ENCODE assay signal across 8 cellular contexts in the genomic region with DNA sequence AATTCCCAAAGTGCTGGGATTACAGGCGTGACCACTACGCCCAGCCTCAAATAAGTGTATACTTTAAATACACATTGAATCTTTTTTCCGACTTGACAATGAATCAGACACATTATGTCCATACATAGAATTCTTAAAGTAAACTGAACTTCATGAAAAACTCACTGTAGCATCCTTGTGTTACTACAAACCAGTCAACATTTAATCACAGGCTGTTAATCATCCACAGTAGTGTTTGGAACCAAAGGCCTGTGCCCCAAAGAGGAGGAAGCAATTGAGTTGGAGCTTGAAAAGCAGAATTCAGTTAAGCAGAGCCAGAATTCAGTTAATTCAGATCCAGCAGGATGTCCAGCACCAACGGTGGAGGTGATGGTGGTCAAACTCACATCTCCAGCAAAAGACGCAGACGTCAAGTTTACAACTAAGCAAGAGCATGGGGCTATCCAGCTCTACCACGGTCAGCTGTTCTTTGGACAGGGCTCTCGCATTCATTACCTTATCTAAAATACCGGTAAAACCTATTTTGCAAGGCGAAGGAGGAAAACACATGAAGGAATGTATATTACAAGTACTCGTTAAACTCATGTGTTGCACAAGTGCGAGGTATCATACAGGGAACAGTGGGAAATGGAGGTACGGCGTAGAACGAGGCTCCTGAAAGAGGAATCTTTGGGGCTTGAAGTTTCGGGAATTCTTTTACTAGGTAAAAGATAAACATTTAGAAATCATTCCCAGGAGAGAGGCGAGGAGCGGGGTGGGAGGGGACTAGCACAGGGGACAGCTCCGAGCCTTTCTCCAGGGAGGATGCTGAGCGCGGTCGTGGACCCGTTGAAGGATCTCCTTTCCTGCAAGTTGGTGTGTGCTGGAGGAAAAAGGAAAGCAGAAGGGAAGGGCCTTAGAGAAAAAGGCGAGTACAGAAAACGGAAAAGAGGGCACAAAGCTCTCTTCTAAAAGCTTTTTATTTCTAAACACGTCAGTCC. TPM values are rescaled to one million over a fixed set of nuclear protein-coding genes. Genes with fewer than 3 reads are reported as not detected.
A peak's percentile ranks its signal among the peaks of the same experiment; 100 is the strongest.
DNase-seq lines count a peak whose midpoint lies in the region; ATAC-seq, FAIRE-seq and TF ChIP-seq lines count a peak whose summit lies in the region.

No MANE protein-coding gene starts in this region.

- no peak for TF ChIP-seq POLR2A in prostate gland (IDR thresholded peaks at IDR 0.05)

- no peaks in the 10 kb centered on the region for H3K27me3 ChIP-seq in HUES64 (ENCODE audit: insufficient read depth, low read length)
- no peaks in the 10 kb centered on the region for H3K27me3 ChIP-seq in heart right ventricle
- H3K27me3 ChIP-seq in prostate gland (replicated peaks; ENCODE audit: insufficient read depth) = no peaks in the 10 kb centered on the region

- intact Hi-C loops in heart right ventricle (cut with DNase I) = loop anchor here in 4 of 10 donors (2.0 to 10.0 kb wide), 3 partner anchors 61 to 113 kb away; a partner anchor contains a TSS
- intact Hi-C loops in prostate gland (cut with DNase I) = loop anchor here (5.0 kb wide), 1 partner anchor 59 kb away; a partner anchor contains a TSS

- WGBS in HUES64 = 24% methylated on average over 26 of the region's 26 CpGs
- WGBS in heart right ventricle, 2 donors = 24% methylated on average over 26 of the region's 26 CpGs
- WGBS in prostate gland = 13% methylated on average over 26 of the region's 26 CpGs

- H3K4me3 ChIP-seq in HUES64 (ENCODE audit: low read length) (peak overlapping the region; percentile 92), heart right ventricle (peak overlapping the region; percentile 89 to 98 (median 96)), prostate gland (peak overlapping the region; percentile 69 to 88)

- peak overlapping the region; percentile 72 for H3K9ac ChIP-seq in HUES64 (ENCODE audit: low read depth, low read length)

- no peak for ATAC-seq in activated CD8-positive, alpha-beta T cell treated with anti-CD3 and anti-CD28 coated beads, Interleukin-2, amount 10 ng/mL, durations not matched to agents 7 days and 5 days
- ATAC-seq in heart right ventricle (no peak), HG03342 (IDR thresholded peaks at IDR 0.05; ENCODE audit: unreplicated experiment) (no peak)

- peak; percentile 32 for FAIRE-seq in D721Med (lab: Jason Lieb, UNC)

- peak overlapping the region; percentile 95 for H3K27ac Mint-ChIP-seq in activated CD8-positive, alpha-beta T cell treated with anti-CD3 and anti-CD28 coated beads, Interleukin-2, amount 10 ng/mL, durations not matched to agents 7 days and 5 days

- H3K27me3 Mint-ChIP-seq in activated CD8-positive, alpha-beta T cell treated with anti-CD3 and anti-CD28 coated beads, Interleukin-2, amount 10 ng/mL, durations not matched to agents 7 days and 5 days (ENCODE audit: low read depth) = no peaks in the 10 kb centered on the region

- peak overlapping the region; percentile 94 for H3K4me3 Mint-ChIP-seq in activated CD8-positive, alpha-beta T cell treated with anti-CD3 and anti-CD28 coated beads, Interleukin-2, amount 10 ng/mL, durations not matched to agents 7 days and 5 days

- peaks cover 46% of the 10 kb centered on the region for H3K4me1 Mint-ChIP-seq in activated CD8-positive, alpha-beta T cell treated with anti-CD3 and anti-CD28 coated beads, Interleukin-2, amount 10 ng/mL, durations not matched to agents 7 days and 5 days (ENCODE audit: low read depth)

- H3K9me3 Mint-ChIP-seq in activated CD8-positive, alpha-beta T cell treated with anti-CD3 and anti-CD28 coated beads, Interleukin-2, amount 10 ng/mL, durations not matched to agents 7 days and 5 days (ENCODE audit: insufficient read depth) = no peaks in the 10 kb centered on the region

- DNase-seq in D721Med (ENCODE audit: insufficient read length, low spot score) (no peak), heart right ventricle (peak in 1 of 2 donors; percentile 14), prostate gland (ENCODE audit: low spot score) (peak; percentile 34), DMS114 treated with DMSO at 0.1 percent for 48 hours (lab: John Stamatoyannopoulos, UW; ENCODE audit: unreplicated experiment) (no peak), HUDEP-2 (lab: John Stamatoyannopoulos, UW; ENCODE audit: unreplicated experiment in 76 of 76) (no peak)
- no peak for DNase-seq in activated CD8-positive, alpha-beta T cell treated with anti-CD3 and anti-CD28 coated beads, Interleukin-2, amount 10 ng/mL, durations not matched to agents 7 days and 5 days

- no peak for TF ChIP-seq CTCF in D721Med (IDR thresholded peaks at IDR 0.05; ENCODE audit: insufficient read depth, missing control alignments)
- TF ChIP-seq CTCF in heart right ventricle (IDR thresholded peaks at IDR 0.05) = no peak
- no peak for TF ChIP-seq CTCF in prostate gland (IDR thresholded peaks at IDR 0.05)

- H3K27ac ChIP-seq in HUES64 (ENCODE audit: low read depth, low read length) (no peak overlapping the region), heart right ventricle (peak overlapping the region in 7 of 10 donors; percentile 91 to 100 (median 99)), prostate gland (peak overlapping the region; percentile 100)

- CTCF ChIA-PET in activated CD8-positive, alpha-beta T cell treated with anti-CD3 and anti-CD28 coated beads, Interleukin-2, amount 10 ng/mL, durations not matched to agents 7 days and 5 days (lab: Charles Lee) = interaction anchor here (1.0 to 3.3 kb wide), 7 partner anchors 9 to 156 kb away, joined by 3 to 12 read pairs (median 4); no protein-coding TSS in a partner anchor

- POLR2A ChIA-PET in activated CD8-positive, alpha-beta T cell treated with anti-CD3 and anti-CD28 coated beads, Interleukin-2, amount 10 ng/mL, durations not matched to agents 7 days and 5 days (lab: Charles Lee) = interaction anchor here (0.6 to 3.0 kb wide), 11 partner anchors 8 to 154 kb away, joined by 3 to 16 read pairs (median 4); a partner anchor contains a TSS

- 0 out of 2 replicates have a peak, but pooled peaks cover 8% of the 10 kb centered on the region for H3K4me1 ChIP-seq in HUES64 (ENCODE audit: insufficient read depth, low read length)
- H3K4me1 ChIP-seq in heart right ventricle = peaks cover 0 to 43% (median 32%) of the 10 kb centered on the region in 9 donors
- H3K4me1 ChIP-seq in prostate gland (replicated peaks) = no peaks in the 10 kb centered on the region

- H3K36me3 Mint-ChIP-seq in activated CD8-positive, alpha-beta T cell treated with anti-CD3 and anti-CD28 coated beads, Interleukin-2, amount 10 ng/mL, durations not matched to agents 7 days and 5 days (ENCODE audit: low read depth) = peaks cover 23% of the 10 kb centered on the region

- H3K9me3 ChIP-seq in HUES64 (ENCODE audit: insufficient read depth, low read depth, low read length) (no peaks in the 10 kb centered on the region), heart right ventricle (no peaks in the 10 kb centered on the region), prostate gland (no peaks in the 10 kb centered on the region)

- H3K36me3 ChIP-seq in HUES64 (ENCODE audit: insufficient read depth, low read length) = peaks cover 37% of the 10 kb centered on the region
- H3K36me3 ChIP-seq in heart right ventricle = peaks cover 0 to 33% (median 7%) of the 10 kb centered on the region in 9 donors
- H3K36me3 ChIP-seq in prostate gland = no peaks in the 10 kb centered on the region

RNA-seq across cellular contexts. Expression of a gene that starts 1.0 kb away (rescaled TPM):
- polyA plus RNA-seq in HUES64 (2013, experiment 1 of 2) = 43.6 TPM
- polyA plus RNA-seq in HUES64 (2013, experiment 2 of 2) = 50.3 TPM
- 10 to 100 TPM; 19.4 to 19.7 TPM for total RNA-seq in activated CD8-positive, alpha-beta T cell treated with anti-CD3 and anti-CD28 coated beads, Interleukin-2, amount 10 ng/mL, durations not matched to agents 7 days and 5 days
- total RNA-seq in heart right ventricle (10 to 100 TPM; 10.8 to 18.4 (median 13.3) TPM), prostate gland (100 to 1,000 TPM; 112 to 379 TPM)
- 10 to 100 TPM in 1 of 2 donors, 1 to 10 TPM in 1; 3.5 to 12.1 TPM for polyA plus RNA-seq in heart right ventricle

RNA-seq across cellular contexts. Expression of a gene that starts 1.5 kb away (rescaled TPM):
- polyA plus RNA-seq in HUES64 (2013, experiment 1 of 2) = 74.9 TPM
- polyA plus RNA-seq in HUES64 (2013, experiment 2 of 2) = 75.7 TPM
- 10 to 100 TPM; 57.6 to 60.1 TPM for total RNA-seq in activated CD8-positive, alpha-beta T cell treated with anti-CD3 and anti-CD28 coated beads, Interleukin-2, amount 10 ng/mL, durations not matched to agents 7 days and 5 days
- total RNA-seq in heart right ventricle (10 to 100 TPM; 41.9 to 64.2 (median 57.9) TPM), prostate gland (10 to 100 TPM; 49.7 to 80.4 TPM)
- polyA plus RNA-seq in heart right ventricle = 10 to 100 TPM; 33.7 to 69.2 TPM

RNA-seq across cellular contexts. Expression of a gene that starts 59.1 kb away (rescaled TPM):
- polyA plus RNA-seq in HUES64 (2013, experiment 1 of 2) = 2.4 TPM
- polyA plus RNA-seq in HUES64 (2013, experiment 2 of 2) = 2.5 TPM
- under 1 TPM; 0.21 to 0.47 TPM for total RNA-seq in activated CD8-positive, alpha-beta T cell treated with anti-CD3 and anti-CD28 coated beads, Interleukin-2, amount 10 ng/mL, durations not matched to agents 7 days and 5 days
- under 1 TPM; 0.06 to 0.74 (median 0.27) TPM for total RNA-seq in heart right ventricle
- polyA plus RNA-seq in heart right ventricle = under 1 TPM; 0.28 to 0.95 TPM
- 1 to 10 TPM; 2.5 to 3.9 TPM for total RNA-seq in prostate gland

Comparison
In these comparisons a context has a peak if more than half of its experiments do, and no peak if none do; other contexts are left out.
1. RNA of a gene that starts 1.0 kb away (total RNA-seq): 112 to 379 TPM in prostate gland; 19.4 to 19.7 TPM in activated CD8-positive, alpha-beta T cell treated with anti-CD3 and anti-CD28 coated beads, Interleukin-2, amount 10 ng/mL, durations not matched to agents 7 days and 5 days and 10.8 to 18.4 TPM in heart right ventricle; every median in the first group is over 4 times any median in the second.
2. Peak in every context shown above with its lines, with median percentiles within 50 percentile points of each other: H3K4me3 ChIP-seq.